Comparison of ENCODE assay signal across 35 cellular contexts in genomic region chr18:75860166-75860565, GRCh38.
"Had no signal": no experiment of that assay in that cellular context is flagged by ENCODE, and none has a peak within 500 bp of the region (broad histone marks: within the 10 kb centered on the region; RNA-seq: fewer than 3 reads in every experiment).

No MANE protein-coding gene starts in this region.

- H3K36me3 ChIP-seq: MG63 had no signal

- H3K27me3 ChIP-seq: MG63 had no signal

- DNase-seq: Karpas-422, Kasumi-1, MG63, MM.1S, MV-4-11, NCI-H1048, NCI-H1092, NCI-H1092 treated with DMSO at 0.1 percent for 48 hours, NCI-H1105, NCI-H1105 treated with DMSO at 0.1 percent for 48 hours, NCI-H1417, NCI-H1417 treated with DMSO at 0.1 percent for 48 hours, NCI-H1436, NCI-H1436 treated with DMSO at 0.1 percent for 48 hours, NCI-H146, NCI-H1694, NCI-H1694 treated with DMSO at 0.1 percent for 48 hours, NCI-H187, NCI-H187 treated with DMSO at 0.1 percent for 48 hours, NCI-H1930, NCI-H2029, NCI-H2029 treated with DMSO at 0.1 percent for 48 hours, NCI-H2081, NCI-H2081 treated with DMSO at 0.1 percent for 48 hours, NCI-H2107, NCI-H2171, NCI-H2171 treated with DMSO at 0.1 percent for 48 hours, NCI-H2227 treated with DMSO at 0.1 percent for 48 hours, NCI-H226, NCI-H345, NCI-H446, NCI-H446 treated with DMSO at 0.1 percent for 48 hours, NCI-H510A, NCI-H510A treated with DMSO at 0.1 percent for 48 hours, NCI-H524 had no signal

- H3K4me3 ChIP-seq: MG63 had no signal
